Comparison of ENCODE assay signal across 1 cellular context in genomic region chr11:129733981-129734380, GRCh38.
TF ChIP-seq lines count a peak whose summit lies in the region.

No MANE protein-coding gene starts in this region.

TF ChIP-seq in GM23338, 12 proteins besides CTCF, POLR2A, EP300 and RAD21 (continued from another document):
- TF ChIP-seq, protein P1, sequence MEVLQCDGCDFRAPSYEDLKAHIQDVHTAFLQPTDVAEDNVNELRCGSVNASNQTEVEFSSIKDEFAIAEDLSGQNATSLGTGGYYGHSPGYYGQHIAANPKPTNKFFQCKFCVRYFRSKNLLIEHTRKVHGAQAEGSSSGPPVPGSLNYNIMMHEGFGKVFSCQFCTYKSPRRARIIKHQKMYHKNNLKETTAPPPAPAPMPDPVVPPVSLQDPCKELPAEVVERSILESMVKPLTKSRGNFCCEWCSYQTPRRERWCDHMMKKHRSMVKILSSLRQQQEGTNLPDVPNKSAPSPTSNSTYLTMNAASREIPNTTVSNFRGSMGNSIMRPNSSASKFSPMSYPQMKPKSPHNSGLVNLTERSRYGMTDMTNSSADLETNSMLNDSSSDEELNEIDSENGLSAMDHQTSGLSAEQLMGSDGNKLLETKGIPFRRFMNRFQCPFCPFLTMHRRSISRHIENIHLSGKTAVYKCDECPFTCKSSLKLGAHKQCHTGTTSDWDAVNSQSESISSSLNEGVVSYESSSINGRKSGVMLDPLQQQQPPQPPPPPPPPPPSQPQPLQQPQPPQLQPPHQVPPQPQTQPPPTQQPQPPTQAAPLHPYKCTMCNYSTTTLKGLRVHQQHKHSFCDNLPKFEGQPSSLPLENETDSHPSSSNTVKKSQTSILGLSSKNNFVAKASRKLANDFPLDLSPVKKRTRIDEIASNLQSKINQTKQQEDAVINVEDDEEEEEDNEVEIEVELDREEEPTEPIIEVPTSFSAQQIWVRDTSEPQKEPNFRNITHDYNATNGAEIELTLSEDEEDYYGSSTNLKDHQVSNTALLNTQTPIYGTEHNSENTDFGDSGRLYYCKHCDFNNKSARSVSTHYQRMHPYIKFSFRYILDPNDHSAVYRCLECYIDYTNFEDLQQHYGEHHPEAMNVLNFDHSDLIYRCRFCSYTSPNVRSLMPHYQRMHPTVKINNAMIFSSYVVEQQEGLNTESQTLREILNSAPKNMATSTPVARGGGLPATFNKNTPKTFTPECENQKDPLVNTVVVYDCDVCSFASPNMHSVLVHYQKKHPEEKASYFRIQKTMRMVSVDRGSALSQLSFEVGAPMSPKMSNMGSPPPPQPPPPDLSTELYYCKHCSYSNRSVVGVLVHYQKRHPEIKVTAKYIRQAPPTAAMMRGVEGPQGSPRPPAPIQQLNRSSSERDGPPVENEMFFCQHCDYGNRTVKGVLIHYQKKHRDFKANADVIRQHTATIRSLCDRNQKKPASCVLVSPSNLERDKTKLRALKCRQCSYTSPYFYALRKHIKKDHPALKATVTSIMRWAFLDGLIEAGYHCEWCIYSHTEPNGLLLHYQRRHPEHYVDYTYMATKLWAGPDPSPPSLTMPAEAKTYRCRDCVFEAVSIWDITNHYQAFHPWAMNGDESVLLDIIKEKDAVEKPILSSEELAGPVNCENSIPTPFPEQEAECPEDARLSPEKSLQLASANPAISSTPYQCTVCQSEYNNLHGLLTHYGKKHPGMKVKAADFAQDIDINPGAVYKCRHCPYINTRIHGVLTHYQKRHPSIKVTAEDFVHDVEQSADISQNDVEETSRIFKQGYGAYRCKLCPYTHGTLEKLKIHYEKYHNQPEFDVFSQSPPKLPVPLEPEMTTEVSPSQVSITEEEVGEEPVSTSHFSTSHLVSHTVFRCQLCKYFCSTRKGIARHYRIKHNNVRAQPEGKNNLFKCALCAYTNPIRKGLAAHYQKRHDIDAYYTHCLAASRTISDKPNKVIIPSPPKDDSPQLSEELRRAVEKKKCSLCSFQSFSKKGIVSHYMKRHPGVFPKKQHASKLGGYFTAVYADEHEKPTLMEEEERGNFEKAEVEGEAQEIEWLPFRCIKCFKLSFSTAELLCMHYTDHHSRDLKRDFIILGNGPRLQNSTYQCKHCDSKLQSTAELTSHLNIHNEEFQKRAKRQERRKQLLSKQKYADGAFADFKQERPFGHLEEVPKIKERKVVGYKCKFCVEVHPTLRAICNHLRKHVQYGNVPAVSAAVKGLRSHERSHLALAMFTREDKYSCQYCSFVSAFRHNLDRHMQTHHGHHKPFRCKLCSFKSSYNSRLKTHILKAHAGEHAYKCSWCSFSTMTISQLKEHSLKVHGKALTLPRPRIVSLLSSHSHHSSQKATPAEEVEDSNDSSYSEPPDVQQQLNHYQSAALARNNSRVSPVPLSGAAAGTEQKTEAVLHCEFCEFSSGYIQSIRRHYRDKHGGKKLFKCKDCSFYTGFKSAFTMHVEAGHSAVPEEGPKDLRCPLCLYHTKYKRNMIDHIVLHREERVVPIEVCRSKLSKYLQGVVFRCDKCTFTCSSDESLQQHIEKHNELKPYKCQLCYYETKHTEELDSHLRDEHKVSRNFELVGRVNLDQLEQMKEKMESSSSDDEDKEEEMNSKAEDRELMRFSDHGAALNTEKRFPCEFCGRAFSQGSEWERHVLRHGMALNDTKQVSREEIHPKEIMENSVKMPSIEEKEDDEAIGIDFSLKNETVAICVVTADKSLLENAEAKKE (CRISPR knock-in tag; IDR thresholded peaks at IDR 0.05): no peak
- TF ChIP-seq REST (IDR thresholded peaks at IDR 0.05; ENCODE audit: unreplicated experiment): no peak
- no peak for TF ChIP-seq ETS1 (IDR thresholded peaks at IDR 0.05)
- no peak for TF ChIP-seq EZH2phosphoT487 (IDR thresholded peaks at IDR 0.05; ENCODE audit: unreplicated experiment)
- TF ChIP-seq EZH2 (IDR thresholded peaks at IDR 0.05; ENCODE audit: low read depth, unreplicated experiment): no peak
- no peak for TF ChIP-seq JUNB (IDR thresholded peaks at IDR 0.05; ENCODE audit: unreplicated experiment)
- no peak for TF ChIP-seq POLR2AphosphoS5 (IDR thresholded peaks at IDR 0.05; ENCODE audit: low read depth)
